In genomic region chr11:128474036-128474874, GRCh38 we compare ENCODE assay signal across 1 cellular context.
TF ChIP-seq lines count a peak whose summit lies in the region.

No MANE protein-coding gene starts in this region.

TF ChIP-seq in GM23338, 12 proteins besides CTCF, POLR2A, EP300 and RAD21 (continued from another document):
- TF ChIP-seq REST (IDR thresholded peaks at IDR 0.05; ENCODE audit: unreplicated experiment) (no peak), ETS1 (IDR thresholded peaks at IDR 0.05) (no peak), EZH2phosphoT487 (IDR thresholded peaks at IDR 0.05; ENCODE audit: unreplicated experiment) (no peak)
